ENCODE assay signal across 1 cellular context in the genomic region with DNA sequence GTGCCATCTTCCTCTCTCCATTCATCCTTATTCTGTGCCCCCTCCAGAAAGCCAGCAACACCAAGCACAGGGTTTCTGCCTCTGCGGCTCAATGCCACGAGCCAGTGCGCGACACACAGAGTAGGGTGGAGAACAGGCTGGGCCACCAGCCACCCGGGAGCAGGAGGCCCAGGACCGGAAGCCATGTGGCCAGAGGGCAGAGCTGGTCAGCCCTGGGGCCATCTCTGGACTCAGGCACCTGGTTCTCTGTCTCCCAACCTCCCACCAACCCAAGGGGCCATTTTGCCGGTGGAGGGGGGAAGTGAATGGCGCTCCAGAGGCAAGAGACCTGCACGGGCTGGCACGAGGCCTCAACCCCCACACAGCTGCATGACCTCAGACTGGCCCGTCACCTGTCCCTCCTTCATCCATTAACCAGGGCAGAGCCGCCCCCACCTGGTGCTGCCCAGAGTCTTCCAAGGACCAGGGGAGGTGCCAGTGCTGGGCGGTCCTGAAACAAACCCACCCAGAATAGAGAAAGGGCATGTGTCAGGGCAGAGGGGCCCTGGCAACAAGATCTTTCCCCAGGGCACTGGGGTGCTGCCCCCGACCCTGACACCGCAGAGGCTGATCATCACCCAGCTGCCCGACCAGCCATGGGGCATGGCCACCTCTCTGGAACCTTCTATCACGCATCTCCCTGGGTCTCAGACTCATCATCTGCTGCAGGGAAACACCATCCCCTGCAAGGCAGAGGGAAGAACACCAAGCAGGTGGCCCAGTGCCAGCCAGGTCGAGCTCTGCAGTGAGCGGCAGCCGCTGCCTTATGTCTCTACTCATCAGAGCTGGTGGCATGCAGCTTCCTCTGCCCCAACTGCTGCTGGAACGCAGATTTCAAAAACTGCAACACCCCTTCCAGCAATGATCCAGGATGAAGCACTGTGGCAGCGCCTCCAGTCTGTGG.
TF ChIP-seq lines count a peak whose summit lies in the region.

No MANE protein-coding gene starts in this region.

TF ChIP-seq in SK-N-SH, 30 proteins besides CTCF, POLR2A, EP300 and RAD21 (continued from another document):
- TF ChIP-seq, protein P1, sequence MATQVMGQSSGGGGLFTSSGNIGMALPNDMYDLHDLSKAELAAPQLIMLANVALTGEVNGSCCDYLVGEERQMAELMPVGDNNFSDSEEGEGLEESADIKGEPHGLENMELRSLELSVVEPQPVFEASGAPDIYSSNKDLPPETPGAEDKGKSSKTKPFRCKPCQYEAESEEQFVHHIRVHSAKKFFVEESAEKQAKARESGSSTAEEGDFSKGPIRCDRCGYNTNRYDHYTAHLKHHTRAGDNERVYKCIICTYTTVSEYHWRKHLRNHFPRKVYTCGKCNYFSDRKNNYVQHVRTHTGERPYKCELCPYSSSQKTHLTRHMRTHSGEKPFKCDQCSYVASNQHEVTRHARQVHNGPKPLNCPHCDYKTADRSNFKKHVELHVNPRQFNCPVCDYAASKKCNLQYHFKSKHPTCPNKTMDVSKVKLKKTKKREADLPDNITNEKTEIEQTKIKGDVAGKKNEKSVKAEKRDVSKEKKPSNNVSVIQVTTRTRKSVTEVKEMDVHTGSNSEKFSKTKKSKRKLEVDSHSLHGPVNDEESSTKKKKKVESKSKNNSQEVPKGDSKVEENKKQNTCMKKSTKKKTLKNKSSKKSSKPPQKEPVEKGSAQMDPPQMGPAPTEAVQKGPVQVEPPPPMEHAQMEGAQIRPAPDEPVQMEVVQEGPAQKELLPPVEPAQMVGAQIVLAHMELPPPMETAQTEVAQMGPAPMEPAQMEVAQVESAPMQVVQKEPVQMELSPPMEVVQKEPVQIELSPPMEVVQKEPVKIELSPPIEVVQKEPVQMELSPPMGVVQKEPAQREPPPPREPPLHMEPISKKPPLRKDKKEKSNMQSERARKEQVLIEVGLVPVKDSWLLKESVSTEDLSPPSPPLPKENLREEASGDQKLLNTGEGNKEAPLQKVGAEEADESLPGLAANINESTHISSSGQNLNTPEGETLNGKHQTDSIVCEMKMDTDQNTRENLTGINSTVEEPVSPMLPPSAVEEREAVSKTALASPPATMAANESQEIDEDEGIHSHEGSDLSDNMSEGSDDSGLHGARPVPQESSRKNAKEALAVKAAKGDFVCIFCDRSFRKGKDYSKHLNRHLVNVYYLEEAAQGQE (IDR thresholded peaks at IDR 0.05; ENCODE audit: low read depth, low read length), result no peak
- TF ChIP-seq, protein P2, sequence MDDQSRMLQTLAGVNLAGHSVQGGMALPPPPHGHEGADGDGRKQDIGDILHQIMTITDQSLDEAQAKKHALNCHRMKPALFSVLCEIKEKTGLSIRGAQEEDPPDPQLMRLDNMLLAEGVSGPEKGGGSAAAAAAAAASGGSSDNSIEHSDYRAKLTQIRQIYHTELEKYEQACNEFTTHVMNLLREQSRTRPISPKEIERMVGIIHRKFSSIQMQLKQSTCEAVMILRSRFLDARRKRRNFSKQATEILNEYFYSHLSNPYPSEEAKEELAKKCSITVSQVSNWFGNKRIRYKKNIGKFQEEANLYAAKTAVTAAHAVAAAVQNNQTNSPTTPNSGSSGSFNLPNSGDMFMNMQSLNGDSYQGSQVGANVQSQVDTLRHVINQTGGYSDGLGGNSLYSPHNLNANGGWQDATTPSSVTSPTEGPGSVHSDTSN (IDR thresholded peaks at IDR 0.05), result no peak
- TF ChIP-seq TAF1 (IDR thresholded peaks at IDR 0.05; ENCODE audit: borderline replicate concordance, low read depth, low read length) (no peak), MEF2A (IDR thresholded peaks at IDR 0.05; ENCODE audit: borderline replicate concordance, low read depth) (no peak), RFX5 (IDR thresholded peaks at IDR 0.05; ENCODE audit: low read length) (no peak), SIN3A (IDR thresholded peaks at IDR 0.05; ENCODE audit: borderline replicate concordance, low read depth, low read length) (no peak)
- TF ChIP-seq, protein P3, sequence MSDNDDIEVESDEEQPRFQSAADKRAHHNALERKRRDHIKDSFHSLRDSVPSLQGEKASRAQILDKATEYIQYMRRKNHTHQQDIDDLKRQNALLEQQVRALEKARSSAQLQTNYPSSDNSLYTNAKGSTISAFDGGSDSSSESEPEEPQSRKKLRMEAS (IDR thresholded peaks at IDR 0.05; ENCODE audit: low read depth), result no peak
